In genomic region chr4:128649161-128649560, GRCh38 we compare ENCODE assay signal across 17 cellular contexts.
"Had no signal": no experiment of that assay in that cellular context is flagged by ENCODE, and none has a peak within 500 bp of the region (broad histone marks: within the 10 kb centered on the region; RNA-seq: fewer than 3 reads in every experiment).

No MANE protein-coding gene starts in this region.

- H3K4me1 Mint-ChIP-seq: activated naive CD8-positive, alpha-beta T cell treated with anti-CD3 and anti-CD28 coated beads, Interleukin-2, amount 50 U/mL, for 24 hours; activated T-helper 17 cell treated with anti-CD3 and anti-CD28 coated beads, Interleukin-2, amount 50 U/mL, for 72 hours; stimulated activated memory B cell treated with anti-CD40 and anti-IgM and Interleukin-4, amounts not matched to agents 10 μg/mL and 1 μg/mL and 100 μg/mL, for 72 hours had no signal

- H3K4me3 ChIP-seq: ascending aorta, gastrocnemius medialis, heart right ventricle, lower lobe of right lung, ovary, thyroid gland had no signal

- H3K36me3 ChIP-seq: ascending aorta, gastrocnemius medialis, heart right ventricle, lower lobe of right lung, ovary, thyroid gland had no signal

- DNase-seq: activated CD4-positive, alpha-beta T cell treated with anti-CD3 and anti-CD28 coated beads for 1 hour; activated CD4-positive, alpha-beta T cell treated with anti-CD3 and anti-CD28 coated beads, Interleukin-2, amount 50 U/mL, for 4 hours; activated naive CD4-positive, alpha-beta T cell treated with anti-CD3 and anti-CD28 coated beads for 36 hours; activated naive CD8-positive, alpha-beta T cell treated with anti-CD3 and anti-CD28 coated beads, Interleukin-2, amount 50 U/mL, for 24 hours; activated T-cell treated with anti-CD3 and anti-CD28 coated beads for 4 hours; gastrocnemius medialis; heart right ventricle; lower lobe of right lung; midbrain; ovary; T-helper 9 cell had no signal

- H3K27ac ChIP-seq: epithelial cell of prostate, gastrocnemius medialis, heart right ventricle, lower lobe of right lung, ovary, thyroid gland had no signal

- H3K4me1 ChIP-seq: lower lobe of right lung had no signal

- H3K4me3 Mint-ChIP-seq: activated naive CD4-positive, alpha-beta T cell treated with anti-CD3 and anti-CD28 coated beads for 36 hours; activated naive CD8-positive, alpha-beta T cell treated with anti-CD3 and anti-CD28 coated beads, Interleukin-2, amount 50 U/mL, for 24 hours; activated T-helper 17 cell treated with anti-CD3 and anti-CD28 coated beads, Interleukin-2, amount 50 U/mL, for 72 hours; neural crest cell; stimulated activated memory B cell treated with anti-CD40 and anti-IgM and Interleukin-4, amounts not matched to agents 10 μg/mL and 1 μg/mL and 100 μg/mL, for 72 hours had no signal

- H3K36me3 Mint-ChIP-seq: stimulated activated memory B cell treated with anti-CD40 and anti-IgM and Interleukin-4, amounts not matched to agents 10 μg/mL and 1 μg/mL and 100 μg/mL, for 72 hours had no signal

- H3K27me3 Mint-ChIP-seq: stimulated activated memory B cell treated with anti-CD40 and anti-IgM and Interleukin-4, amounts not matched to agents 10 μg/mL and 1 μg/mL and 100 μg/mL, for 72 hours had no signal

- H3K9me3 ChIP-seq: ascending aorta, gastrocnemius medialis, lower lobe of right lung, ovary, thyroid gland had no signal

- H3K9me3 Mint-ChIP-seq: activated naive CD4-positive, alpha-beta T cell treated with anti-CD3 and anti-CD28 coated beads for 36 hours; activated naive CD8-positive, alpha-beta T cell treated with anti-CD3 and anti-CD28 coated beads, Interleukin-2, amount 50 U/mL, for 24 hours had no signal

- ATAC-seq: activated naive CD8-positive, alpha-beta T cell treated with anti-CD3 and anti-CD28 coated beads, Interleukin-2, amount 50 U/mL, for 24 hours; activated T-helper 17 cell treated with anti-CD3 and anti-CD28 coated beads, Interleukin-2, amount 50 U/mL, for 72 hours; gastrocnemius medialis; lower lobe of right lung; stimulated activated memory B cell treated with anti-CD40 and anti-IgM and Interleukin-4, amounts not matched to agents 10 μg/mL and 1 μg/mL and 100 μg/mL, for 72 hours had no signal

- H3K27ac Mint-ChIP-seq: activated naive CD4-positive, alpha-beta T cell treated with anti-CD3 and anti-CD28 coated beads for 36 hours; activated naive CD8-positive, alpha-beta T cell treated with anti-CD3 and anti-CD28 coated beads, Interleukin-2, amount 50 U/mL, for 24 hours; activated T-helper 17 cell treated with anti-CD3 and anti-CD28 coated beads, Interleukin-2, amount 50 U/mL, for 72 hours; stimulated activated memory B cell treated with anti-CD40 and anti-IgM and Interleukin-4, amounts not matched to agents 10 μg/mL and 1 μg/mL and 100 μg/mL, for 72 hours had no signal

- H3K27me3 ChIP-seq: ascending aorta, gastrocnemius medialis, heart right ventricle, ovary, thyroid gland had no signal
